26 cellular contexts compared by ENCODE assay signal in genomic region chr1:43804569-43804968, GRCh38.
"Had no signal": no experiment of that assay in that cellular context is flagged by ENCODE, and none has a peak within 500 bp of the region (broad histone marks: within the 10 kb centered on the region; RNA-seq: fewer than 3 reads in every experiment).

No MANE protein-coding gene starts in this region.

- H3K27me3 ChIP-seq: ascending aorta, breast epithelium had no signal

- H3K4me1 ChIP-seq: ascending aorta, breast epithelium had no signal

- H3K4me3 ChIP-seq: ascending aorta, breast epithelium had no signal

- H3K27ac ChIP-seq: ascending aorta, breast epithelium had no signal

- H3K36me3 ChIP-seq: ascending aorta, breast epithelium had no signal

- DNase-seq: activated CD4-positive, alpha-beta memory T cell treated with anti-CD3 and anti-CD28 coated beads, Interleukin-2, amount 10 ng/mL, durations not matched to agents 7 days and 5 days; activated CD4-positive, alpha-beta T cell treated with anti-CD3 and anti-CD28 coated beads for 1 hour; activated CD4-positive, alpha-beta T cell treated with anti-CD3 and anti-CD28 coated beads for 4 hours; activated CD4-positive, alpha-beta T cell treated with anti-CD3 and anti-CD28 coated beads, Interleukin-2, amount 10 ng/mL, durations not matched to agents 7 days and 5 days; activated CD4-positive, alpha-beta T cell treated with anti-CD3 and anti-CD28 coated beads, Interleukin-2, amount 50 U/mL, for 4 hours; activated CD8-positive, alpha-beta memory T cell treated with anti-CD3 and anti-CD28 coated beads, Interleukin-2, amount 50 U/mL, for 48 hours; activated gamma-delta T cell; activated naive CD4-positive, alpha-beta T cell; activated naive CD4-positive, alpha-beta T cell treated with anti-CD3 and anti-CD28 coated beads, Interleukin-2, amount 10 ng/mL, durations not matched to agents 7 days and 5 days; activated naive CD8-positive, alpha-beta T cell treated with anti-CD3 and anti-CD28 coated beads, Interleukin-2, amount 10 ng/mL, durations not matched to agents 7 days and 5 days; activated T-cell treated with anti-CD3 and anti-CD28 coated beads for 4 hours; activated T-cell treated with anti-CD3 and anti-CD28 coated beads, Interleukin-2, amount 50 U/mL, for 24 hours; activated T-cell treated with anti-CD3 and anti-CD28 coated beads, Interleukin-2, amount 50 U/mL, for 72 hours; caudate nucleus; cortex of kidney; dermis blood vessel endothelial cell; effector CD8-positive, alpha-beta T cell; foreskin fibroblast; head of caudate nucleus; hippocampal formation; T-helper 17 cell; T1000 had no signal

- FAIRE-seq: colon, frontal cortex had no signal
